ENCODE assay signal across 13 cellular contexts in genomic region chr20:1331101-1331500, GRCh38. TPM values are rescaled to one million over a fixed set of nuclear protein-coding genes. Genes with fewer than 3 reads are reported as not detected.
DNase-seq lines count a peak whose midpoint lies in the region; ATAC-seq lines count a peak whose summit lies in the region.
"Had no signal": no experiment of that assay in that cellular context is flagged by ENCODE, and none has a peak within 500 bp of the region (broad histone marks: within the 10 kb centered on the region; RNA-seq: fewer than 3 reads in every experiment).

No MANE protein-coding gene starts in this region.

- H3K9me3 Mint-ChIP-seq in activated CD4-positive, alpha-beta T cell treated with anti-CD3 and anti-CD28 coated beads, Interleukin-2, amount 10 ng/mL, durations not matched to agents 7 days and 5 days = no peaks in the 10 kb centered on the region
- H3K9me3 Mint-ChIP-seq in activated T-helper 17 cell treated with anti-CD3 and anti-CD28 coated beads, Interleukin-2, amount 50 U/mL, for 72 hours = no peaks in the 10 kb centered on the region
- no peaks in the 10 kb centered on the region for H3K9me3 Mint-ChIP-seq in stimulated activated memory B cell treated with anti-CD40 and anti-IgM and Interleukin-4, amounts not matched to agents 10 μg/mL and 1 μg/mL and 100 μg/mL, for 72 hours
- H3K9me3 Mint-ChIP-seq: dendritic cell treated with granulocyte-macrophage colony-stimulating factor and Interleukin-4, amounts not matched to agents 40 ng/mL and 50 ng/mL, for 4 days; GM23338 had no signal

- H3K36me3 Mint-ChIP-seq in activated CD4-positive, alpha-beta T cell treated with anti-CD3 and anti-CD28 coated beads, Interleukin-2, amount 10 ng/mL, durations not matched to agents 7 days and 5 days (ENCODE audit: low read depth) = peaks cover 28% of the 10 kb centered on the region
- H3K36me3 Mint-ChIP-seq in activated T-helper 17 cell treated with anti-CD3 and anti-CD28 coated beads, Interleukin-2, amount 50 U/mL, for 72 hours (ENCODE audit: low read depth) = peaks cover 8% of the 10 kb centered on the region
- peaks cover 19% of the 10 kb centered on the region for H3K36me3 Mint-ChIP-seq in stimulated activated memory B cell treated with anti-CD40 and anti-IgM and Interleukin-4, amounts not matched to agents 10 μg/mL and 1 μg/mL and 100 μg/mL, for 72 hours

- DNase-seq in activated CD4-positive, alpha-beta T cell treated with anti-CD3 and anti-CD28 coated beads, Interleukin-2, amount 10 ng/mL, durations not matched to agents 7 days and 5 days = no peak
- DNase-seq in activated CD4-positive, alpha-beta T cell treated with anti-CD3 and anti-CD28 coated beads, Interleukin-2, amount 50 U/mL, for 4 hours = no peak
- peak; percentile 29 for DNase-seq in islet precursor cell
- DNase-seq in COR-L47 (lab: John Stamatoyannopoulos, UW) = no peak
- no peak for DNase-seq in NCI-H524 (lab: John Stamatoyannopoulos, UW)
- no peak for DNase-seq in COLO668 (lab: John Stamatoyannopoulos, UW; ENCODE audit: unreplicated experiment)
- DNase-seq: NCI-H1105, NCI-H82, SHP77 treated with DMSO at 0.1 percent for 48 hours had no signal

- no peak for ATAC-seq in activated T-helper 17 cell treated with anti-CD3 and anti-CD28 coated beads, Interleukin-2, amount 50 U/mL, for 72 hours (replicated peaks)
- no peak for ATAC-seq in stimulated activated memory B cell treated with anti-CD40 and anti-IgM and Interleukin-4, amounts not matched to agents 10 μg/mL and 1 μg/mL and 100 μg/mL, for 72 hours
- ATAC-seq: GM23338 had no signal

- CTCF ChIA-PET in activated CD4-positive, alpha-beta T cell treated with anti-CD3 and anti-CD28 coated beads, Interleukin-2, amount 10 ng/mL, durations not matched to agents 7 days and 5 days (lab: Charles Lee) = interaction anchor here (1.1 to 1.7 kb wide), 2 partner anchors 27 to 135 kb away, joined by 3 to 4 read pairs; partner anchors contain the start of gene NSFL1C

- H3K4me3 Mint-ChIP-seq in activated CD4-positive, alpha-beta T cell treated with anti-CD3 and anti-CD28 coated beads, Interleukin-2, amount 10 ng/mL, durations not matched to agents 7 days and 5 days = no peak overlapping the region
- H3K4me3 Mint-ChIP-seq in activated T-helper 17 cell treated with anti-CD3 and anti-CD28 coated beads, Interleukin-2, amount 50 U/mL, for 72 hours = no peak overlapping the region
- H3K4me3 Mint-ChIP-seq in stimulated activated memory B cell treated with anti-CD40 and anti-IgM and Interleukin-4, amounts not matched to agents 10 μg/mL and 1 μg/mL and 100 μg/mL, for 72 hours = no peak overlapping the region
- H3K4me3 Mint-ChIP-seq: dendritic cell treated with granulocyte-macrophage colony-stimulating factor and Interleukin-4, amounts not matched to agents 40 ng/mL and 50 ng/mL, for 4 days; GM23338 had no signal

- H3K4me1 Mint-ChIP-seq in activated CD4-positive, alpha-beta T cell treated with anti-CD3 and anti-CD28 coated beads, Interleukin-2, amount 10 ng/mL, durations not matched to agents 7 days and 5 days = peaks cover 44% of the 10 kb centered on the region
- peaks cover 24% of the 10 kb centered on the region for H3K4me1 Mint-ChIP-seq in activated T-helper 17 cell treated with anti-CD3 and anti-CD28 coated beads, Interleukin-2, amount 50 U/mL, for 72 hours
- peaks cover 52% of the 10 kb centered on the region for H3K4me1 Mint-ChIP-seq in stimulated activated memory B cell treated with anti-CD40 and anti-IgM and Interleukin-4, amounts not matched to agents 10 μg/mL and 1 μg/mL and 100 μg/mL, for 72 hours

- H3K27me3 Mint-ChIP-seq in activated CD4-positive, alpha-beta T cell treated with anti-CD3 and anti-CD28 coated beads, Interleukin-2, amount 10 ng/mL, durations not matched to agents 7 days and 5 days = no peaks in the 10 kb centered on the region
- no peaks in the 10 kb centered on the region for H3K27me3 Mint-ChIP-seq in activated T-helper 17 cell treated with anti-CD3 and anti-CD28 coated beads, Interleukin-2, amount 50 U/mL, for 72 hours
- no peaks in the 10 kb centered on the region for H3K27me3 Mint-ChIP-seq in stimulated activated memory B cell treated with anti-CD40 and anti-IgM and Interleukin-4, amounts not matched to agents 10 μg/mL and 1 μg/mL and 100 μg/mL, for 72 hours
- H3K27me3 Mint-ChIP-seq: dendritic cell treated with granulocyte-macrophage colony-stimulating factor and Interleukin-4, amounts not matched to agents 40 ng/mL and 50 ng/mL, for 4 days had no signal

- POLR2A ChIA-PET in activated CD4-positive, alpha-beta T cell treated with anti-CD3 and anti-CD28 coated beads, Interleukin-2, amount 10 ng/mL, durations not matched to agents 7 days and 5 days (lab: Charles Lee) = no interaction called here

- peak overlapping the region; percentile 68 for H3K27ac Mint-ChIP-seq in activated CD4-positive, alpha-beta T cell treated with anti-CD3 and anti-CD28 coated beads, Interleukin-2, amount 10 ng/mL, durations not matched to agents 7 days and 5 days
- peak overlapping the region; percentile 77 for H3K27ac Mint-ChIP-seq in activated T-helper 17 cell treated with anti-CD3 and anti-CD28 coated beads, Interleukin-2, amount 50 U/mL, for 72 hours
- peak overlapping the region; percentile 86 for H3K27ac Mint-ChIP-seq in stimulated activated memory B cell treated with anti-CD40 and anti-IgM and Interleukin-4, amounts not matched to agents 10 μg/mL and 1 μg/mL and 100 μg/mL, for 72 hours
- H3K27ac Mint-ChIP-seq: dendritic cell treated with granulocyte-macrophage colony-stimulating factor and Interleukin-4, amounts not matched to agents 40 ng/mL and 50 ng/mL, for 4 days; GM23338 had no signal

RNA-seq across cellular contexts. Expression of gene SDCBP2, which starts 2.2 kb away (rescaled TPM):
- 1 to 10 TPM; 1.4 to 2.2 TPM for total RNA-seq in activated CD4-positive, alpha-beta T cell treated with anti-CD3 and anti-CD28 coated beads, Interleukin-2, amount 10 ng/mL, durations not matched to agents 7 days and 5 days
- 10 to 100 TPM in 1 of 2 donors, 1 to 10 TPM in 1; 1.8 to 14.3 TPM for total RNA-seq in activated T-helper 17 cell treated with anti-CD3 and anti-CD28 coated beads, Interleukin-2, amount 50 U/mL, for 72 hours
